In the genomic region with DNA sequence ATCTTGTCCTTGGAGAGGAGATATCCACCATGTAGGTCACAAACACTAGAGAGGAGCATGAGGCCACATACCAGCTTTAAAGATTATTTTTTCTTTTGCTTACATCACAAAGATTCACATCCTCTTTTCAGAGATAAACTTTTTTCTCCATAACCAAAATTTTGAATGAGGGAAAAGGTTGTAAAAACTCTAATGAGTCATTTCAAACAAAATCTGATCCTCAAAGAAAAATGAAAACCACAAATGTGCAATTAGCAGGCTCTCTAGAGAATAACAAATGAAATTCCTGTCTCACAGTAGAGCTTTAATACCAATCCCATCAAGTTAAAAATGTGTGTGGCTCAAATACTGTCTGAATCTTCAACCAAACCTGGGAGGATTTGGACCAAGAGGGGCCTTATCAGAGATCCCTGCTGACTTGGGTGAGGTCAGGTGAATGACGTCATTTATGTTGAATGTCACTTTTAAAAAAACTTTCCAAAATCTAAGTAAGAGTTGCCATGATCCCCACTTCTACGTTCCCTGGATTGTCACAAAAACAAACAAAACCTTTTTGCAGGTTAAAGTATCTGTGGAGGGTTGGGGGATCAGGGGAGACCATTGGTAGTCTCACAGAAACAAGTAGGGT, we compare ENCODE assay signal across 20 cellular contexts.
A peak's percentile ranks its signal among the peaks of the same experiment; 100 is the strongest.
DNase-seq lines count a peak whose midpoint lies in the region; ATAC-seq and TF ChIP-seq lines count a peak whose summit lies in the region.
"Had no signal": no experiment of that assay in that cellular context is flagged by ENCODE, and none has a peak within 500 bp of the region (broad histone marks: within the 10 kb centered on the region; RNA-seq: fewer than 3 reads in every experiment).

No MANE protein-coding gene starts in this region.

- no peaks in the 10 kb centered on the region for H3K9me3 Mint-ChIP-seq in Caco-2 (ENCODE audit: unreplicated experiment)
- no peaks in the 10 kb centered on the region for H3K9me3 Mint-ChIP-seq in activated T-helper 2 cell treated with anti-CD3 and anti-CD28 coated beads, Interferon-gamma antibody, Interleukin-2, Interleukin-4, amounts not matched to agents 10 μg/mL and 5 μg/mL and 100 μg/mL, durations not matched to agents 14 hours and 24 hours and 36 hours

- POLR2A ChIA-PET in Caco-2 (lab: Charles Lee) = no interaction called here

- no TSS peak for BruUV-seq in Caco-2 (replicated peaks; lab: Mats Ljungman, UMichigan)

- no peak overlapping the region for H3K4me3 Mint-ChIP-seq in Caco-2 (ENCODE audit: unreplicated experiment)
- no peak overlapping the region for H3K4me3 Mint-ChIP-seq in activated T-helper 2 cell treated with anti-CD3 and anti-CD28 coated beads, Interferon-gamma antibody, Interleukin-2, Interleukin-4, amounts not matched to agents 10 μg/mL and 5 μg/mL and 100 μg/mL, durations not matched to agents 14 hours and 24 hours and 36 hours (ENCODE audit: low read depth)

- H3K27me3 ChIP-seq in dorsolateral prefrontal cortex (no peaks in the 10 kb centered on the region), Caco-2 (replicated peaks; ENCODE audit: control insufficient read depth, insufficient read depth, low read length) (no peaks in the 10 kb centered on the region)
- H3K27me3 ChIP-seq: BLaER1, Peyer's patch had no signal

- H3K4me3 ChIP-seq in dorsolateral prefrontal cortex (no peak overlapping the region), Caco-2 (ENCODE audit: low read depth, low read length) (no peak overlapping the region)
- H3K4me3 ChIP-seq: BLaER1, Peyer's patch, SK-N-MC had no signal

- H3K36me3 ChIP-seq in Caco-2 (ENCODE audit: control insufficient read depth, insufficient read depth, low read length) = no peaks in the 10 kb centered on the region
- H3K36me3 ChIP-seq: BLaER1, Peyer's patch had no signal

- CTCF ChIA-PET in Caco-2 (lab: Charles Lee) = no interaction called here

- H3K27me3 Mint-ChIP-seq in Caco-2 (ENCODE audit: insufficient read depth, unreplicated experiment) = no peaks in the 10 kb centered on the region
- no peaks in the 10 kb centered on the region for H3K27me3 Mint-ChIP-seq in activated T-helper 2 cell treated with anti-CD3 and anti-CD28 coated beads, Interferon-gamma antibody, Interleukin-2, Interleukin-4, amounts not matched to agents 10 μg/mL and 5 μg/mL and 100 μg/mL, durations not matched to agents 14 hours and 24 hours and 36 hours (ENCODE audit: low read depth)

- no peaks in the 10 kb centered on the region for H3K36me3 Mint-ChIP-seq in Caco-2 (ENCODE audit: insufficient read depth, unreplicated experiment)
- no peaks in the 10 kb centered on the region for H3K36me3 Mint-ChIP-seq in activated T-helper 2 cell treated with anti-CD3 and anti-CD28 coated beads, Interferon-gamma antibody, Interleukin-2, Interleukin-4, amounts not matched to agents 10 μg/mL and 5 μg/mL and 100 μg/mL, durations not matched to agents 14 hours and 24 hours and 36 hours (ENCODE audit: low read depth)

- no peaks in the 10 kb centered on the region for H3K4me1 ChIP-seq in Caco-2
- H3K4me1 ChIP-seq: BLaER1, Peyer's patch had no signal

- TF ChIP-seq CTCF in dorsolateral prefrontal cortex (IDR thresholded peaks at IDR 0.05 in 54 of 56, conservative IDR thresholded peaks at IDR 0.05 in 2 of 56; ENCODE audit: low read depth in 1 of 56, partially characterized antibody in 56 of 56) (no peak), Caco-2 (IDR thresholded peaks at IDR 0.05; ENCODE audit: insufficient read depth in 1 of 2, low read depth in 1 of 2, low read length in 1 of 2, severe bottlenecking in 1 of 2, unreplicated experiment in 1 of 2) (no peak)

- no peaks in the 10 kb centered on the region for H3K9me3 ChIP-seq in Caco-2
- H3K9me3 ChIP-seq: BLaER1, Peyer's patch had no signal

- H3K4me1 Mint-ChIP-seq in Caco-2 (ENCODE audit: low read depth, unreplicated experiment) = no peaks in the 10 kb centered on the region
- no peaks in the 10 kb centered on the region for H3K4me1 Mint-ChIP-seq in activated T-helper 2 cell treated with anti-CD3 and anti-CD28 coated beads, Interferon-gamma antibody, Interleukin-2, Interleukin-4, amounts not matched to agents 10 μg/mL and 5 μg/mL and 100 μg/mL, durations not matched to agents 14 hours and 24 hours and 36 hours (ENCODE audit: low read depth)

- H3K27ac Mint-ChIP-seq in Caco-2 (ENCODE audit: unreplicated experiment) = no peak overlapping the region
- no peak overlapping the region for H3K27ac Mint-ChIP-seq in activated T-helper 2 cell treated with anti-CD3 and anti-CD28 coated beads, Interferon-gamma antibody, Interleukin-2, Interleukin-4, amounts not matched to agents 10 μg/mL and 5 μg/mL and 100 μg/mL, durations not matched to agents 14 hours and 24 hours and 36 hours

- peak; percentile 61 for ATAC-seq in GM18867 (IDR thresholded peaks at IDR 0.05; ENCODE audit: unreplicated experiment)

- intact Hi-C loops in dorsolateral prefrontal cortex (cut with DNase I) (no loop called here), Caco-2 (cut with micrococcal nuclease; ENCODE audit: unreplicated experiment) (no loop called here)
- intact Hi-C loops in activated T-helper 2 cell treated with anti-CD3 and anti-CD28 coated beads, Interferon-gamma antibody, Interleukin-2, Interleukin-4, amounts not matched to agents 10 μg/mL and 5 μg/mL and 100 μg/mL, durations not matched to agents 14 hours and 24 hours and 36 hours (cut with micrococcal nuclease) = no loop called here

- DNase-seq in A172 (ENCODE audit: low spot score) (peak; percentile 35), NOMO-1 (lab: John Stamatoyannopoulos, UW; ENCODE audit: unreplicated experiment in 2 of 2) (peak; percentile 18 to 76), astrocyte of the hippocampus (ENCODE audit: low read depth, low spot score) (peak; percentile 4), dorsolateral prefrontal cortex (no peak), Caco-2 (no peak), CD1c-positive myeloid dendritic cell (ENCODE audit: extremely low spot score) (no peak)
- DNase-seq in activated T-helper 2 cell treated with anti-CD3 and anti-CD28 coated beads, Interferon-gamma antibody, Interleukin-2, Interleukin-4, amounts not matched to agents 10 μg/mL and 5 μg/mL and 100 μg/mL, durations not matched to agents 14 hours and 24 hours and 36 hours (ENCODE audit: low spot score) = no peak
- DNase-seq: 8988T, DND-41, GF-D8, GOT3, NCI-H1048, NCI-H2081 treated with DMSO at 0.1 percent for 48 hours, NCI-H510A, NCI-H774, Peyer's patch, Right ventricle myocardium superior had no signal

- no peak overlapping the region for H3K27ac ChIP-seq in dorsolateral prefrontal cortex
- H3K27ac ChIP-seq: BLaER1, Peyer's patch, SK-N-MC had no signal

Comparison
In these comparisons a context has a peak if more than half of its experiments do, and no peak if none do; other contexts are left out.
1. DNase-seq: peak in A172 (single experiment), NOMO-1 (2 of 2) and astrocyte of the hippocampus (single experiment); none in dorsolateral prefrontal cortex (0 of 10), Caco-2 (0 of 2), CD1c-positive myeloid dendritic cell (single experiment) and activated T-helper 2 cell treated with anti-CD3 and anti-CD28 coated beads, Interferon-gamma antibody, Interleukin-2, Interleukin-4, amounts not matched to agents 10 μg/mL and 5 μg/mL and 100 μg/mL, durations not matched to agents 14 hours and 24 hours and 36 hours (single experiment).